Comparison of ENCODE assay signal across 8 cellular contexts in the genomic region with DNA sequence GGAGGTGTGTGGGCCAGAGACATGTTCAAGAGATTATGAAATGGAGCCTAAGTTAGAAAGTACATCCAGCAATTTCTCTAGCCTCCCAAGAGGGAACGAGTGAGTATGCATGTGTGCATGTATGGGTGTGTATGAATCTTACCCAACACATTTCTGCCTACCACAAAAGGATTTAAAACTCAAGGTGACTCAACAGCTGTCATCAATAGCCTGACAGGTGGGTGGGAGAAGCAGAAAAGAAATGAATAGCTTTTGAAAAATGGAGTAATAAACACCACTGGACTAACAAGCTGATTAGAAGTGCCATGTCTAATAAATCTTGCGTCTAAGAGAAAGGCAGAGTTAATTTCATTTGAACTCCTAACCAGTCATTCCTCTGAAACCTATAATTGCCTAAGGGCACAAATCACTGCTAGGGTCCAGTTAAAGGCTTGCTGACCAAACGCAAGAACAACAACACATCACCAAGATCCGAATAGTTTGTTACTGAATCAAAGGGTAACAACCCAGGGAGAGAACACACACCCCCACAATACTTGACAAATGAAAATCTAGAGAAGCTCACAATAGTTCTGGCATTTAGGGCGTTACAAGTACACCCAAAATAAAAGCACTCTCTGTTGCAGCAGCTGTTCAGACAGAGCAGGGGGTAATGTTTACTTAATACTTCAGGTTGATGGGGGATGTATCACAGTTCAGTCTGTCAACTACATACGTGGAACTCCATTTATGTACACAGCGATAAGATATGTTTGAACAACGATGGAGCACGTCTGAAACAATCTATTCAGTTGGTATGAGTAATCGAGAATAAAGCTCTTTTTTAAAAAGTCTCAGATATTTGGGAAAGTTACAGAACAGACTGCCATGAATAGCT. TPM values are rescaled to one million over a fixed set of nuclear protein-coding genes. Genes with fewer than 3 reads are reported as not detected.
A peak's percentile ranks its signal among the peaks of the same experiment; 100 is the strongest.
DNase-seq lines count a peak whose midpoint lies in the region; ATAC-seq lines count a peak whose summit lies in the region.

No MANE protein-coding gene starts in this region.

- H3K36me3 ChIP-seq in mesodermal cell (ENCODE audit: control insufficient read depth, insufficient read depth, low read length) = peaks cover 47% of the 10 kb centered on the region

- WGBS in mesodermal cell (ENCODE audit: insufficient coverage in 2 of 2), 2 experiments = 69 to 81% methylated on average over 7 to 8 of the region's 10 CpGs

- H3K27ac ChIP-seq in mesodermal cell (ENCODE audit: low read depth, low read length, severe bottlenecking) = no peak overlapping the region

- no peaks in the 10 kb centered on the region for H3K9me3 ChIP-seq in mesodermal cell (ENCODE audit: control insufficient read depth, low read length)

- H3K4me3 ChIP-seq in mesodermal cell (ENCODE audit: extremely low read depth, insufficient read depth, low read length, poor library complexity, severe bottlenecking) = peak overlapping the region; percentile 84

- ATAC-seq in HG03469 (IDR thresholded peaks at IDR 0.05; ENCODE audit: unreplicated experiment) (no peak), HG02571 (IDR thresholded peaks at IDR 0.05; ENCODE audit: unreplicated experiment) (no peak)

- peak; percentile 83 for DNase-seq in EL
- peak; percentile 97 for DNase-seq in NCI-H1092 treated with DMSO at 0.1 percent for 48 hours (lab: John Stamatoyannopoulos, UW)
- DNase-seq in amniotic epithelial cell (ENCODE audit: low read depth) = peak; percentile 95
- no peak for DNase-seq in amygdala (lab: John Stamatoyannopoulos, UW)
- no peak for DNase-seq in NCI-H187 treated with DMSO at 0.1 percent for 48 hours (lab: John Stamatoyannopoulos, UW)

- peaks cover 34% of the 10 kb centered on the region for H3K4me1 ChIP-seq in mesodermal cell (ENCODE audit: control insufficient read depth, insufficient read depth, low read length, poor library complexity, severe bottlenecking)

RNA-seq across cellular contexts. Expression of a gene that starts 1.4 kb away (rescaled TPM):
- polyA plus RNA-seq in mesodermal cell (2013, experiment 1 of 2) = 51.7 TPM
- 56.8 TPM for polyA plus RNA-seq in mesodermal cell (2013, experiment 2 of 2)

RNA-seq across cellular contexts. Expression of a gene that starts 1.8 kb away (rescaled TPM):
- 14.3 TPM for polyA plus RNA-seq in mesodermal cell (2013, experiment 1 of 2)
- 14.0 TPM for polyA plus RNA-seq in mesodermal cell (2013, experiment 2 of 2)

RNA-seq across cellular contexts. Expression of a gene that starts 17.3 kb away (rescaled TPM):
- polyA plus RNA-seq in mesodermal cell (2013, experiment 1 of 2) = 0.63 TPM
- 0.35 TPM for polyA plus RNA-seq in mesodermal cell (2013, experiment 2 of 2)

Comparison
In these comparisons a context has a peak if more than half of its experiments do, and no peak if none do; other contexts are left out.
1. DNase-seq: peak in EL (single experiment), NCI-H1092 treated with DMSO at 0.1 percent for 48 hours (single experiment) and amniotic epithelial cell (single experiment); none in amygdala (0 of 56) and NCI-H187 treated with DMSO at 0.1 percent for 48 hours (single experiment).